1 cellular context compared by ENCODE assay signal in the genomic region with DNA sequence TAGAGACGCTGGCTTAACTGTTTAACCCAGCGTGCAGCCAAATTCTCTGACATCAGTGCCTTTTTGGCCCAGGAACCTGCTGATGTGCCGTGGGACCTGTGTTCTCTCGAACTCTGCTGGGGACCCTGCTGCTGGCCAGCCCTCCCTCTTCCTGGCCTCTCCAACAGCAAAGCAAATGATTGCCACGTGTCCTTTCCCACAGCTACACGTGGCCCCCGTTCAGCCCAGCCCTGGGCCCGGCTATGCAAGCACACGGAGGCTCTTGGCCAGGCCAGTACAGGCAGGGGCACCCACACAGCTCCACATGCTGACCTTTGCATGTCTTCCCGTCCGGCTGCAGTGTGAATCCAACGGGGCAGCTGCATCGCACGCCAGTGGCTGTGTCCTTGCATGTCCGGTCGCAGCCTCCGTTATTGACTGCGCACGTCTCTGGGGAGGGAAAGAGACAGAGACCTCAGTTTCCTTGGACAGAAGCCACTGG.
TF ChIP-seq lines count a peak whose summit lies in the region.

No MANE protein-coding gene starts in this region.

TF ChIP-seq in liver, 16 proteins besides CTCF, POLR2A, EP300 and RAD21 (continued from another document):
- TF ChIP-seq REST (IDR thresholded peaks at IDR 0.05) = peak; percentile 76
- TF ChIP-seq EGR1 (IDR thresholded peaks at IDR 0.05; ENCODE audit: low read depth in 2 of 2) = peak in 1 of 2 donors; percentile 62
